Comparison of ENCODE assay signal across 13 cellular contexts in genomic region chr12:14171111-14171510, GRCh38.
DNase-seq lines count a peak whose midpoint lies in the region; ATAC-seq, FAIRE-seq and TF ChIP-seq lines count a peak whose summit lies in the region.
"Had no signal": no experiment of that assay in that cellular context is flagged by ENCODE, and none has a peak within 500 bp of the region (broad histone marks: within the 10 kb centered on the region; RNA-seq: fewer than 3 reads in every experiment).

No MANE protein-coding gene starts in this region.

- POLR2A ChIA-PET in CD8-positive, alpha-beta T cell (lab: Charles Lee), result no interaction called here

- H3K4me3 ChIP-seq in CD8-positive, alpha-beta T cell (ENCODE audit: low read depth, low read length), result no peak overlapping the region
- no peak overlapping the region for H3K4me3 ChIP-seq in small intestine (ENCODE audit: low read depth in 1 of 2, low read length in 2 of 2)
- H3K4me3 ChIP-seq: colonic mucosa had no signal

- no peak for TF ChIP-seq CTCF in CD8-positive, alpha-beta T cell (IDR thresholded peaks at IDR 0.05)

- FAIRE-seq in small intestine (lab: Jason Lieb, UNC), result no peak
- FAIRE-seq: HepG2 had no signal

- no peaks in the 10 kb centered on the region for H3K9me3 Mint-ChIP-seq in stimulated activated naive B cell treated with anti-CD40 and anti-IgM and Interleukin-4, amounts not matched to agents 10 μg/mL and 1 μg/mL and 100 μg/mL, for 72 hours
- H3K9me3 Mint-ChIP-seq in CD8-positive, alpha-beta T cell, result no peaks in the 10 kb centered on the region
- H3K9me3 Mint-ChIP-seq: activated naive CD4-positive, alpha-beta T cell treated with anti-CD3 and anti-CD28 coated beads for 36 hours had no signal

- H3K36me3 Mint-ChIP-seq in stimulated activated naive B cell treated with anti-CD40 and anti-IgM and Interleukin-4, amounts not matched to agents 10 μg/mL and 1 μg/mL and 100 μg/mL, for 72 hours, result no peaks in the 10 kb centered on the region
- H3K36me3 Mint-ChIP-seq in CD8-positive, alpha-beta T cell, result no peaks in the 10 kb centered on the region

- ATAC-seq in GM19023 (IDR thresholded peaks at IDR 0.05; ENCODE audit: unreplicated experiment) (peak; percentile 83), HG02571 (IDR thresholded peaks at IDR 0.05; ENCODE audit: unreplicated experiment) (peak; percentile 49), HG03460 (IDR thresholded peaks at IDR 0.05; ENCODE audit: unreplicated experiment) (peak; percentile 80)
- peak; percentile 96 to 97 for ATAC-seq in stimulated activated naive B cell treated with anti-CD40 and anti-IgM and Interleukin-4, amounts not matched to agents 10 μg/mL and 1 μg/mL and 100 μg/mL, for 72 hours (replicated peaks)
- ATAC-seq in CD8-positive, alpha-beta T cell, result no peak
- ATAC-seq: foreskin keratinocyte, HepG2 had no signal

- CTCF ChIA-PET in CD8-positive, alpha-beta T cell (lab: Charles Lee), result interaction anchor here (1.3 kb wide), 1 partner anchor 15 kb away, joined by 4 read pairs; no protein-coding TSS in a partner anchor

- peak overlapping the region; percentile 75 for H3K27ac Mint-ChIP-seq in stimulated activated naive B cell treated with anti-CD40 and anti-IgM and Interleukin-4, amounts not matched to agents 10 μg/mL and 1 μg/mL and 100 μg/mL, for 72 hours
- no peak overlapping the region for H3K27ac Mint-ChIP-seq in CD8-positive, alpha-beta T cell
- H3K27ac Mint-ChIP-seq: activated naive CD4-positive, alpha-beta T cell treated with anti-CD3 and anti-CD28 coated beads for 36 hours had no signal

- no peak overlapping the region for H3K27ac ChIP-seq in CD8-positive, alpha-beta T cell (ENCODE audit: low read depth, low read length)
- H3K27ac ChIP-seq in small intestine (ENCODE audit: low read depth in 1 of 2, low read length in 1 of 2), result no peak overlapping the region
- H3K27ac ChIP-seq: colonic mucosa, foreskin keratinocyte had no signal

- peaks cover 21 to 32% of the 10 kb centered on the region in 2 donors for H3K4me1 Mint-ChIP-seq in stimulated activated naive B cell treated with anti-CD40 and anti-IgM and Interleukin-4, amounts not matched to agents 10 μg/mL and 1 μg/mL and 100 μg/mL, for 72 hours
- H3K4me1 Mint-ChIP-seq in CD8-positive, alpha-beta T cell (ENCODE audit: low read depth), result peaks cover 3% of the 10 kb centered on the region

- no peak for DNase-seq in stimulated activated naive B cell treated with anti-CD40 and anti-IgM and Interleukin-4, amounts not matched to agents 10 μg/mL and 1 μg/mL and 100 μg/mL, for 72 hours
- no peak for DNase-seq in CD8-positive, alpha-beta T cell
- DNase-seq in small intestine, result no peak
- DNase-seq in NCI-H774 (lab: John Stamatoyannopoulos, UW), result no peak
- DNase-seq: activated naive CD4-positive, alpha-beta T cell treated with anti-CD3 and anti-CD28 coated beads for 36 hours; Caco-2; colonic mucosa; foreskin keratinocyte; SHP77 had no signal

- no peaks in the 10 kb centered on the region for H3K9me3 ChIP-seq in CD8-positive, alpha-beta T cell (ENCODE audit: low read length)
- no peaks in the 10 kb centered on the region for H3K9me3 ChIP-seq in small intestine (ENCODE audit: control insufficient read depth, low read depth)
- H3K9me3 ChIP-seq: Caco-2, colonic mucosa had no signal

- 74 to 92% (median 84%) methylated on average over 2 to 4 of the region's 4 CpGs for WGBS in small intestine, 3 donors

- no peaks in the 10 kb centered on the region for H3K4me1 ChIP-seq in CD8-positive, alpha-beta T cell (ENCODE audit: insufficient read depth, low read length)
- H3K4me1 ChIP-seq in small intestine (ENCODE audit: control insufficient read depth in 2 of 2, insufficient read depth in 1 of 2, low read depth in 1 of 2, low read length in 1 of 2), result no peaks in the 10 kb centered on the region
- H3K4me1 ChIP-seq: Caco-2, colonic mucosa, foreskin keratinocyte had no signal

- H3K4me3 Mint-ChIP-seq in stimulated activated naive B cell treated with anti-CD40 and anti-IgM and Interleukin-4, amounts not matched to agents 10 μg/mL and 1 μg/mL and 100 μg/mL, for 72 hours, result peak overlapping the region; percentile 29 to 62
- H3K4me3 Mint-ChIP-seq in CD8-positive, alpha-beta T cell, result no peak overlapping the region
- H3K4me3 Mint-ChIP-seq: activated naive CD4-positive, alpha-beta T cell treated with anti-CD3 and anti-CD28 coated beads for 36 hours had no signal

- no peaks in the 10 kb centered on the region for H3K36me3 ChIP-seq in CD8-positive, alpha-beta T cell (ENCODE audit: insufficient read depth, low read length)
- H3K36me3 ChIP-seq in small intestine (ENCODE audit: control insufficient read depth in 2 of 2, insufficient read depth in 2 of 2, low read length in 2 of 2), result no peaks in the 10 kb centered on the region
- H3K36me3 ChIP-seq: colonic mucosa had no signal

- no peaks in the 10 kb centered on the region for H3K27me3 ChIP-seq in CD8-positive, alpha-beta T cell (ENCODE audit: insufficient read depth, low read length)
- no peaks in the 10 kb centered on the region for H3K27me3 ChIP-seq in small intestine (ENCODE audit: control insufficient read depth in 2 of 2, insufficient read depth in 2 of 2, low read length in 2 of 2)
- H3K27me3 ChIP-seq: colonic mucosa, foreskin keratinocyte had no signal

- intact Hi-C loops in CD8-positive, alpha-beta T cell (cut with DNase I, micrococcal nuclease), result no loop called here

- no peaks in the 10 kb centered on the region for H3K27me3 Mint-ChIP-seq in stimulated activated naive B cell treated with anti-CD40 and anti-IgM and Interleukin-4, amounts not matched to agents 10 μg/mL and 1 μg/mL and 100 μg/mL, for 72 hours
- peaks cover 11% of the 10 kb centered on the region for H3K27me3 Mint-ChIP-seq in CD8-positive, alpha-beta T cell (ENCODE audit: low read depth)
